12 cellular contexts compared by ENCODE assay signal in genomic region chr20:3313681-3314080, GRCh38.
A peak's percentile ranks its signal among the peaks of the same experiment; 100 is the strongest.
DNase-seq lines count a peak whose midpoint lies in the region; ATAC-seq, FAIRE-seq and TF ChIP-seq lines count a peak whose summit lies in the region.
"Had no signal": no experiment of that assay in that cellular context is flagged by ENCODE, and none has a peak within 500 bp of the region (broad histone marks: within the 10 kb centered on the region; RNA-seq: fewer than 3 reads in every experiment).

No MANE protein-coding gene starts in this region.

- FAIRE-seq in pancreas (lab: Jason Lieb, UNC) = no peak

- intact Hi-C loops in CD14-positive monocyte (cut with micrococcal nuclease) (loop anchor here (5.0 to 10.0 kb wide), 2 partner anchors 96 to 99 kb away; no protein-coding TSS in a partner anchor), PC-9 (cut with micrococcal nuclease; ENCODE audit: unreplicated experiment) (loop anchor here (10.0 kb wide), 2 partner anchors 559 to 619 kb away; partner anchors contain the start of gene EBF4), pancreas (cut with DNase I) (no loop called here)

- H3K4me2 ChIP-seq in PC-9 = peak overlapping the region; percentile 62

- H3K9me3 ChIP-seq in PC-9 (ENCODE audit: insufficient read depth, low read depth) (no peaks in the 10 kb centered on the region), pancreas (no peaks in the 10 kb centered on the region)
- H3K9me3 ChIP-seq: Peyer's patch had no signal

- peaks cover 43% of the 10 kb centered on the region for H3K4me1 Mint-ChIP-seq in CD14-positive monocyte

- peak overlapping the region in 1 of 2 donors; percentile 56 for H3K4me3 Mint-ChIP-seq in CD14-positive monocyte
- H3K4me3 Mint-ChIP-seq: activated naive CD8-positive, alpha-beta T cell; CD4-positive, CD25-positive, alpha-beta regulatory T cell had no signal

- no peak for TF ChIP-seq CTCF in CD14-positive monocyte (IDR thresholded peaks at IDR 0.05)
- TF ChIP-seq CTCF in PC-9 (conservative IDR thresholded peaks at IDR 0.05) = no peak
- TF ChIP-seq CTCF in pancreas (IDR thresholded peaks at IDR 0.05) = no peak

- no TSS peak for BruUV-seq in PC-9 (replicated peaks; lab: Mats Ljungman, UMichigan)

- no peak overlapping the region for H3K4me3 ChIP-seq in PC-9
- H3K4me3 ChIP-seq in pancreas = no peak overlapping the region
- H3K4me3 ChIP-seq: Peyer's patch had no signal

- WGBS in pancreas, 2 donors = 24 to 27% methylated on average over 2 of the region's 2 CpGs

- H3K27me3 Mint-ChIP-seq in CD14-positive monocyte (ENCODE audit: low read depth in 3 of 3) = no peaks in the 10 kb centered on the region
- H3K27me3 Mint-ChIP-seq: activated naive CD8-positive, alpha-beta T cell; CD4-positive, CD25-positive, alpha-beta regulatory T cell had no signal

- H3K9me2 ChIP-seq in PC-9 (ENCODE audit: insufficient read depth) = no peaks in the 10 kb centered on the region

- no peaks in the 10 kb centered on the region for H3K27me3 ChIP-seq in PC-9 (ENCODE audit: insufficient read depth, low read depth)
- no peaks in the 10 kb centered on the region for H3K27me3 ChIP-seq in pancreas
- H3K27me3 ChIP-seq: Peyer's patch had no signal

- H3K9me3 Mint-ChIP-seq in CD14-positive monocyte = peaks cover 0 to 4% (median 0%) of the 10 kb centered on the region in 7 donors
- H3K9me3 Mint-ChIP-seq: CD4-positive, CD25-positive, alpha-beta regulatory T cell had no signal

- peaks cover 59 to 80% of the 10 kb centered on the region in 2 donors for H3K36me3 Mint-ChIP-seq in CD14-positive monocyte

- no peaks in the 10 kb centered on the region for H3K79me2 ChIP-seq in PC-9 (ENCODE audit: low read depth)

- POLR2A ChIA-PET in PC-9 (lab: Charles Lee; ENCODE audit: unreplicated experiment) = interaction anchor here (0.6 to 0.7 kb wide), 2 partner anchors 337 to 339 kb away, joined by 3 to 5 read pairs; no protein-coding TSS in a partner anchor

- H3K4me1 ChIP-seq in PC-9 (replicated peaks; ENCODE audit: insufficient read depth) (peaks cover 53% of the 10 kb centered on the region), pancreas (peaks cover 0 to 15% (median 14%) of the 10 kb centered on the region in 3 donors)
- H3K4me1 ChIP-seq: Peyer's patch had no signal

- H3K36me3 ChIP-seq in PC-9 (ENCODE audit: low read depth) = no peaks in the 10 kb centered on the region
- H3K36me3 ChIP-seq in pancreas = no peaks in the 10 kb centered on the region

- peak overlapping the region; percentile 75 to 91 (median 86) for H3K27ac Mint-ChIP-seq in CD14-positive monocyte
- H3K27ac Mint-ChIP-seq: activated naive CD8-positive, alpha-beta T cell had no signal

- peaks cover 30% of the 10 kb centered on the region for H3F3A ChIP-seq in PC-9 (ENCODE audit: insufficient read depth, low read depth)

- DNase-seq in CD14-positive monocyte (ENCODE audit: low spot score) (no peak), PC-9 (no peak), pancreas (peak in 4 of 6 donors; percentile 21 to 52 (median 42)), HUDEP-2 (lab: John Stamatoyannopoulos, UW; ENCODE audit: unreplicated experiment in 76 of 76) (no peak), NCI-H2227 treated with DMSO at 0.1 percent for 48 hours (lab: John Stamatoyannopoulos, UW) (no peak), NCI-H2196 (lab: John Stamatoyannopoulos, UW; ENCODE audit: unreplicated experiment) (no peak)
- DNase-seq: CD4-positive, CD25-positive, alpha-beta regulatory T cell; Peyer's patch; stimulated activated naive CD8-positive, alpha-beta T cell treated with anti-CD3 and anti-CD28 coated beads, Interleukin-15, Interleukin-2, amounts not matched to agents 100 U/mL and 50 U/mL, for 24 hours had no signal

- CTCF ChIA-PET in PC-9 (lab: Charles Lee) = interaction anchor here (0.5 to 0.9 kb wide), 2 partner anchors 32 to 153 kb away, joined by 3 to 5 read pairs; no protein-coding TSS in a partner anchor

- H2AFZ ChIP-seq in PC-9 = no peak overlapping the region

- H4K20me1 ChIP-seq in PC-9 (ENCODE audit: insufficient read depth) = no peaks in the 10 kb centered on the region

- H3K27ac ChIP-seq in PC-9 = peak overlapping the region; percentile 83
- H3K27ac ChIP-seq in pancreas = peak overlapping the region in 2 of 4 donors; percentile 37 to 45
- H3K27ac ChIP-seq: Peyer's patch had no signal

- peak; percentile 34 for ATAC-seq in esophagus mucosa
- peak; percentile 83 to 92 (median 89) for ATAC-seq in pancreas
- ATAC-seq in GM19035 (IDR thresholded peaks at IDR 0.05; ENCODE audit: unreplicated experiment) = no peak
- ATAC-seq: stimulated activated naive CD8-positive, alpha-beta T cell treated with anti-CD3 and anti-CD28 coated beads, Interleukin-15, Interleukin-2, amounts not matched to agents 100 U/mL and 50 U/mL, for 24 hours had no signal

Comparison
In these comparisons a context has a peak if more than half of its experiments do, and no peak if none do; other contexts are left out.
1. DNase-seq: peak in pancreas (4 of 6); none in CD14-positive monocyte (single experiment), PC-9 (0 of 2), HUDEP-2 (0 of 76), NCI-H2227 treated with DMSO at 0.1 percent for 48 hours (single experiment) and NCI-H2196 (single experiment).
2. intact Hi-C loops: an anchor here in CD14-positive monocyte (5.0 to 10.0 kb wide) and PC-9 (10.0 kb wide); none called in pancreas.